29 cellular contexts compared by ENCODE assay signal in genomic region chr4:82696117-82696516, GRCh38.
"Had no signal": no experiment of that assay in that cellular context is flagged by ENCODE, and none has a peak within 500 bp of the region (broad histone marks: within the 10 kb centered on the region; RNA-seq: fewer than 3 reads in every experiment).

No MANE protein-coding gene starts in this region.

- H3K27me3 Mint-ChIP-seq: naive B cell; stimulated activated naive B cell treated with anti-CD40 and anti-IgM and Interleukin-4, amounts not matched to agents 10 μg/mL and 1 μg/mL and 100 μg/mL, for 72 hours; type B pancreatic cell had no signal

- DNase-seq: heart right ventricle; kidney glomerular epithelial cell; left colon; left lung; lower lobe of right lung; mammary epithelial cell; mesenchymal stem cell; naive B cell; natural killer cell; nephron progenitor cell; occipital lobe; psoas muscle; sigmoid colon; stimulated activated CD4-positive, alpha-beta T cell treated with anti-CD3 and anti-CD28 coated beads, Interleukin-12 subunit alpha, Interleukin-12 subunit beta, amount 100 ng/mL, for 4 hours; stimulated activated CD4-positive, alpha-beta T cell treated with anti-CD3 and anti-CD28 coated beads, Interleukin-15, amount 100 ng/mL, for 24 hours; stimulated activated CD4-positive, alpha-beta T cell treated with anti-CD3 and anti-CD28 coated beads, Interleukin-2, amount 100 ng/mL, for 24 hours; stimulated activated CD4-positive, alpha-beta T cell treated with anti-CD3 and anti-CD28 coated beads, Interleukin-4, amount 100 ng/mL, for 1 hour; stimulated activated naive B cell treated with anti-CD40 and anti-IgM and Interleukin-4, amounts not matched to agents 10 μg/mL and 1 μg/mL and 100 μg/mL, for 72 hours; stimulated activated naive CD8-positive, alpha-beta T cell treated with anti-CD3 and anti-CD28 coated beads, Interleukin-15, Interleukin-2, amounts not matched to agents 100 U/mL and 50 U/mL, for 24 hours; uterus had no signal

- H3K4me3 ChIP-seq: heart right ventricle, hepatocyte, left lung, lower lobe of right lung, neural progenitor cell, psoas muscle, right atrium auricular region, sigmoid colon, suprapubic skin, tibial nerve, uterus had no signal

- H3K4me2 ChIP-seq: hepatocyte, neural progenitor cell had no signal

- H3K4me3 Mint-ChIP-seq: naive B cell; natural killer cell; nephron progenitor cell; neural progenitor cell; stimulated activated naive B cell treated with anti-CD40 and anti-IgM and Interleukin-4, amounts not matched to agents 10 μg/mL and 1 μg/mL and 100 μg/mL, for 72 hours; type B pancreatic cell had no signal

- H3K36me3 Mint-ChIP-seq: naive B cell; natural killer cell; stimulated activated naive B cell treated with anti-CD40 and anti-IgM and Interleukin-4, amounts not matched to agents 10 μg/mL and 1 μg/mL and 100 μg/mL, for 72 hours had no signal

- H3K27me3 ChIP-seq: heart right ventricle, hepatocyte, left lung, neural progenitor cell, neutrophil, right atrium auricular region, sigmoid colon, suprapubic skin, tibial nerve, uterus had no signal

- H3K36me3 ChIP-seq: heart right ventricle, left lung, lower lobe of right lung, neural progenitor cell, neutrophil, right atrium auricular region, sigmoid colon, suprapubic skin had no signal

- H3K9me3 ChIP-seq: heart right ventricle, left lung, lower lobe of right lung, neutrophil, psoas muscle, right atrium auricular region, sigmoid colon, suprapubic skin, tibial nerve, uterus had no signal

- H3K27ac ChIP-seq: heart right ventricle, hepatocyte, left lung, lower lobe of right lung, neural progenitor cell, neutrophil, parathyroid adenoma, psoas muscle, right atrium auricular region, sigmoid colon, suprapubic skin, tibial nerve, uterus had no signal

- ATAC-seq: heart right ventricle; left colon; left lung; lower lobe of right lung; natural killer cell; psoas muscle; stimulated activated naive B cell treated with anti-CD40 and anti-IgM and Interleukin-4, amounts not matched to agents 10 μg/mL and 1 μg/mL and 100 μg/mL, for 72 hours; stimulated activated naive CD8-positive, alpha-beta T cell treated with anti-CD3 and anti-CD28 coated beads, Interleukin-15, Interleukin-2, amounts not matched to agents 100 U/mL and 50 U/mL, for 24 hours had no signal

- H3K4me1 ChIP-seq: left lung, lower lobe of right lung, neural progenitor cell, parathyroid adenoma, psoas muscle, sigmoid colon, suprapubic skin, tibial nerve, uterus had no signal

- H3K27ac Mint-ChIP-seq: natural killer cell; nephron progenitor cell; neural progenitor cell; stimulated activated naive B cell treated with anti-CD40 and anti-IgM and Interleukin-4, amounts not matched to agents 10 μg/mL and 1 μg/mL and 100 μg/mL, for 72 hours; type B pancreatic cell had no signal

- H3K9me3 Mint-ChIP-seq: natural killer cell; neural progenitor cell; stimulated activated naive B cell treated with anti-CD40 and anti-IgM and Interleukin-4, amounts not matched to agents 10 μg/mL and 1 μg/mL and 100 μg/mL, for 72 hours; type B pancreatic cell had no signal

- H3K9ac ChIP-seq: neural progenitor cell, parathyroid adenoma had no signal

- FAIRE-seq: keratinocyte had no signal

- H3K79me2 ChIP-seq: hepatocyte, parathyroid adenoma had no signal

- H2AFZ ChIP-seq: hepatocyte, neural progenitor cell, parathyroid adenoma had no signal

- H3K4me1 Mint-ChIP-seq: naive B cell; stimulated activated naive B cell treated with anti-CD40 and anti-IgM and Interleukin-4, amounts not matched to agents 10 μg/mL and 1 μg/mL and 100 μg/mL, for 72 hours had no signal
